14 cellular contexts compared by ENCODE assay signal in the genomic region with DNA sequence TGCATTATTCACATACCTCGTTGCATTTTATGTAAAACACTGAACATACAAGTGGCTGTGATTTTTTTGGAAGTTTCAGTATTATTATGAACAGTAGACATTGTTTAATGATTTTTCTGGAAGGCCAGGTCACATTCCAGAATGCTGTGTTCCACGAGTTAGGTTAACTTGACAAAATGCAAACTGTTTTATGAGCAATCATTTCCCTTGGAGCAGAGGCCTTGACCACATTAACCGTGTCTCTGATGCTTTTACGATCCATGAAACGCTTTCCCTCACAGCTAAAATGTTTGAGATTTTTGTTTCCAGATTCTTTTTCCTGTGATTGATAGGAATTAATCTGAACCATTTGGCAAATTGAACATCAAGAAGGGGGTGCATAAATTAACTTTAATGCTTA. TPM values are rescaled to one million over a fixed set of nuclear protein-coding genes. Genes with fewer than 3 reads are reported as not detected.
DNase-seq lines count a peak whose midpoint lies in the region; ATAC-seq, FAIRE-seq and TF ChIP-seq lines count a peak whose summit lies in the region.
"Had no signal": no experiment of that assay in that cellular context is flagged by ENCODE, and none has a peak within 500 bp of the region (broad histone marks: within the 10 kb centered on the region; RNA-seq: fewer than 3 reads in every experiment).

No MANE protein-coding gene starts in this region.

- WGBS in A549 (ENCODE audit: missing lambda C conversion rate) = 57% methylated on average over 5 of the region's 5 CpGs

- H3K27me3 ChIP-seq in Panc1 (ENCODE audit: control insufficient read depth, insufficient read depth, low read length) = no peaks in the 10 kb centered on the region
- H3K27me3 ChIP-seq in dorsolateral prefrontal cortex = no peaks in the 10 kb centered on the region
- H3K27me3 ChIP-seq in muscle layer of colon (ENCODE audit: control insufficient read depth in 1 of 2, insufficient read depth in 2 of 2, low read length in 2 of 2) = no peaks in the 10 kb centered on the region

- ATAC-seq in A549 (no peak), Panc1 (no peak), GM18519 (IDR thresholded peaks at IDR 0.05; ENCODE audit: low FRiP score, unreplicated experiment) (no peak), GM21576 (IDR thresholded peaks at IDR 0.05; ENCODE audit: unreplicated experiment) (no peak)
- ATAC-seq: activated T-cell treated with anti-CD3 and anti-CD28 coated beads, Interleukin-2, amount 50 U/mL, for 4 hours had no signal

- H3K4me3 ChIP-seq in A549 (no peak overlapping the region), Panc1 (ENCODE audit: low read depth in 2 of 2, low read length in 2 of 2) (no peak overlapping the region), dorsolateral prefrontal cortex (peak overlapping the region in 3 of 59 donors; percentile 2 to 22 (median 10)), muscle layer of colon (ENCODE audit: low read depth in 1 of 2, low read length in 2 of 2) (peak overlapping the region in 1 of 2 donors; percentile 2)
- H3K4me3 ChIP-seq: HAP-1 had no signal

- DNase-seq in A549 (ENCODE audit: low read depth in 1 of 2, low spot score in 1 of 2) (no peak), Panc1 (ENCODE audit: low read depth, low spot score) (no peak), dorsolateral prefrontal cortex (no peak), nucleus accumbens (lab: John Stamatoyannopoulos, UW) (no peak), SHP77 (lab: John Stamatoyannopoulos, UW) (no peak)
- DNase-seq: activated T-cell treated with anti-CD3 and anti-CD28 coated beads, Interleukin-2, amount 50 U/mL, for 4 hours; glutamatergic neuron; NCI-H2171 treated with DMSO at 0.1 percent for 48 hours; SIG-M5 had no signal

- no peak for TF ChIP-seq EP300 in A549 (IDR thresholded peaks at IDR 0.05)

- FAIRE-seq in A549 (lab: Jason Lieb, UNC) = no peak

- TF ChIP-seq CTCF in A549 (IDR thresholded peaks at IDR 0.05) (no peak), Panc1 (IDR thresholded peaks at IDR 0.05) (no peak), dorsolateral prefrontal cortex (IDR thresholded peaks at IDR 0.05 in 54 of 56, conservative IDR thresholded peaks at IDR 0.05 in 2 of 56; ENCODE audit: low read depth in 1 of 56, partially characterized antibody in 56 of 56) (no peak)

- peak overlapping the region; percentile 14 to 68; a peak in 2 of 6 replicates for H3K27ac ChIP-seq in A549
- H3K27ac ChIP-seq in Panc1 (ENCODE audit: low read length) = peak overlapping the region; percentile 99
- H3K27ac ChIP-seq in dorsolateral prefrontal cortex = peak overlapping the region in 33 of 59 donors; percentile 3 to 78 (median 47)
- H3K27ac ChIP-seq in muscle layer of colon (ENCODE audit: low read depth, low read length) = peak overlapping the region; percentile 86
- H3K27ac ChIP-seq: KMS-11 had no signal

- in situ Hi-C loops in Panc1 (cut with HindIII; ENCODE audit: low pct_unique_long_range_greater_than_20kb, low sequenced_read_pairs) = no loop called here

- H3K4me2 ChIP-seq in A549 = peak overlapping the region; percentile 47; the same call in 2 of the 3 replicates
- H3K4me2 ChIP-seq: KMS-11 had no signal

- H3K36me3 ChIP-seq in Panc1 (ENCODE audit: control insufficient read depth, insufficient read depth, low read length) (peaks cover 16% of the 10 kb centered on the region; the same call in 1 of the 2 replicates), muscle layer of colon (ENCODE audit: insufficient read depth, low read length) (peaks cover 12% of the 10 kb centered on the region)
- H3K36me3 ChIP-seq: HAP-1 had no signal

- TF ChIP-seq POLR2A in A549 (IDR thresholded peaks at IDR 0.05; ENCODE audit: low read length) = no peak

- CTCF ChIA-PET in A549 (lab: Yijun Ruan, JAX) = interaction anchor here (1.1 kb wide), 1 partner anchor 14 kb away, joined by 3 read pairs; no protein-coding TSS in a partner anchor
- CTCF ChIA-PET in Panc1 (lab: Charles Lee) = no interaction called here

- TF ChIP-seq RAD21 in A549 (conservative IDR thresholded peaks at IDR 0.05 in 1 of 2, IDR thresholded peaks at IDR 0.05 in 1 of 2) = no peak

- POLR2A ChIA-PET in A549 (lab: Yijun Ruan, JAX) = no interaction called here
- POLR2A ChIA-PET in Panc1 (lab: Charles Lee) = no interaction called here

- H3K9me3 ChIP-seq in A549 (no peaks in the 10 kb centered on the region), Panc1 (ENCODE audit: control insufficient read depth, insufficient read depth, low read depth, low read length) (no peaks in the 10 kb centered on the region), muscle layer of colon (ENCODE audit: low read length) (no peaks in the 10 kb centered on the region)
- H3K9me3 ChIP-seq: HAP-1 had no signal

- peaks cover 79% of the 10 kb centered on the region for H3K4me1 ChIP-seq in A549
- peaks cover 99% of the 10 kb centered on the region for H3K4me1 ChIP-seq in Panc1 (ENCODE audit: control insufficient read depth, insufficient read depth, low read length)
- peaks cover 85% of the 10 kb centered on the region for H3K4me1 ChIP-seq in muscle layer of colon (ENCODE audit: insufficient read depth, low read length)
- H3K4me1 ChIP-seq: HAP-1 had no signal

- intact Hi-C loops in Panc1 (cut with micrococcal nuclease; ENCODE audit: unreplicated experiment) (no loop called here), dorsolateral prefrontal cortex (cut with DNase I) (no loop called here)

- BruUV-seq in Panc1 (replicated peaks; lab: Mats Ljungman, UMichigan) = no TSS peak

- peak overlapping the region; percentile 23 for H3K9ac ChIP-seq in muscle layer of colon (ENCODE audit: low read length)
- H3K9ac ChIP-seq: KMS-11 had no signal

TF ChIP-seq in A549, 52 proteins besides CTCF, POLR2A, EP300 and RAD21 (continues in another document):
- TF ChIP-seq, protein P1, sequence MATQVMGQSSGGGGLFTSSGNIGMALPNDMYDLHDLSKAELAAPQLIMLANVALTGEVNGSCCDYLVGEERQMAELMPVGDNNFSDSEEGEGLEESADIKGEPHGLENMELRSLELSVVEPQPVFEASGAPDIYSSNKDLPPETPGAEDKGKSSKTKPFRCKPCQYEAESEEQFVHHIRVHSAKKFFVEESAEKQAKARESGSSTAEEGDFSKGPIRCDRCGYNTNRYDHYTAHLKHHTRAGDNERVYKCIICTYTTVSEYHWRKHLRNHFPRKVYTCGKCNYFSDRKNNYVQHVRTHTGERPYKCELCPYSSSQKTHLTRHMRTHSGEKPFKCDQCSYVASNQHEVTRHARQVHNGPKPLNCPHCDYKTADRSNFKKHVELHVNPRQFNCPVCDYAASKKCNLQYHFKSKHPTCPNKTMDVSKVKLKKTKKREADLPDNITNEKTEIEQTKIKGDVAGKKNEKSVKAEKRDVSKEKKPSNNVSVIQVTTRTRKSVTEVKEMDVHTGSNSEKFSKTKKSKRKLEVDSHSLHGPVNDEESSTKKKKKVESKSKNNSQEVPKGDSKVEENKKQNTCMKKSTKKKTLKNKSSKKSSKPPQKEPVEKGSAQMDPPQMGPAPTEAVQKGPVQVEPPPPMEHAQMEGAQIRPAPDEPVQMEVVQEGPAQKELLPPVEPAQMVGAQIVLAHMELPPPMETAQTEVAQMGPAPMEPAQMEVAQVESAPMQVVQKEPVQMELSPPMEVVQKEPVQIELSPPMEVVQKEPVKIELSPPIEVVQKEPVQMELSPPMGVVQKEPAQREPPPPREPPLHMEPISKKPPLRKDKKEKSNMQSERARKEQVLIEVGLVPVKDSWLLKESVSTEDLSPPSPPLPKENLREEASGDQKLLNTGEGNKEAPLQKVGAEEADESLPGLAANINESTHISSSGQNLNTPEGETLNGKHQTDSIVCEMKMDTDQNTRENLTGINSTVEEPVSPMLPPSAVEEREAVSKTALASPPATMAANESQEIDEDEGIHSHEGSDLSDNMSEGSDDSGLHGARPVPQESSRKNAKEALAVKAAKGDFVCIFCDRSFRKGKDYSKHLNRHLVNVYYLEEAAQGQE (IDR thresholded peaks at IDR 0.05) = no peak
- TF ChIP-seq SMC3 (IDR thresholded peaks at IDR 0.05) (no peak), HOXB13 (CRISPR knock-in tag; IDR thresholded peaks at IDR 0.05; ENCODE audit: low read depth) (no peak), BHLHE40 (IDR thresholded peaks at IDR 0.05; ENCODE audit: low read depth, low read length) (no peak), SREBF2 (IDR thresholded peaks at IDR 0.05) (no peak), RNF2 (IDR thresholded peaks at IDR 0.05; ENCODE audit: borderline replicate concordance, low read depth) (no peak), MAZ (IDR thresholded peaks at IDR 0.05; ENCODE audit: borderline replicate concordance, low read depth, low read length) (no peak), RCOR1 (IDR thresholded peaks at IDR 0.05; ENCODE audit: low read depth, low read length) (no peak), JUNB (IDR thresholded peaks at IDR 0.05) (no peak), FOSB (CRISPR knock-in tag; IDR thresholded peaks at IDR 0.05) (no peak), ZC3H11A (IDR thresholded peaks at IDR 0.05) (no peak)
- TF ChIP-seq, protein P2, sequence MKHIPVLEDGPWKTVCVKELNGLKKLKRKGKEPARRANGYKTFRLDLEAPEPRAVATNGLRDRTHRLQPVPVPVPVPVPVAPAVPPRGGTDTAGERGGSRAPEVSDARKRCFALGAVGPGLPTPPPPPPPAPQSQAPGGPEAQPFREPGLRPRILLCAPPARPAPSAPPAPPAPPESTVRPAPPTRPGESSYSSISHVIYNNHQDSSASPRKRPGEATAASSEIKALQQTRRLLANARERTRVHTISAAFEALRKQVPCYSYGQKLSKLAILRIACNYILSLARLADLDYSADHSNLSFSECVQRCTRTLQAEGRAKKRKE (CRISPR knock-in tag; IDR thresholded peaks at IDR 0.05; ENCODE audit: low read depth) = no peak
- TF ChIP-seq, protein P3, sequence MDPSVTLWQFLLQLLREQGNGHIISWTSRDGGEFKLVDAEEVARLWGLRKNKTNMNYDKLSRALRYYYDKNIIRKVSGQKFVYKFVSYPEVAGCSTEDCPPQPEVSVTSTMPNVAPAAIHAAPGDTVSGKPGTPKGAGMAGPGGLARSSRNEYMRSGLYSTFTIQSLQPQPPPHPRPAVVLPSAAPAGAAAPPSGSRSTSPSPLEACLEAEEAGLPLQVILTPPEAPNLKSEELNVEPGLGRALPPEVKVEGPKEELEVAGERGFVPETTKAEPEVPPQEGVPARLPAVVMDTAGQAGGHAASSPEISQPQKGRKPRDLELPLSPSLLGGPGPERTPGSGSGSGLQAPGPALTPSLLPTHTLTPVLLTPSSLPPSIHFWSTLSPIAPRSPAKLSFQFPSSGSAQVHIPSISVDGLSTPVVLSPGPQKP (IDR thresholded peaks at IDR 0.05; ENCODE audit: low read depth, low read length) = no peak

RNA-seq across cellular contexts. Expression of a gene that starts 57.8 kb away (rescaled TPM):
- 20.6 and 25.9 TPM in 2 replicates for polyA plus RNA-seq in A549 (2011; rRNA removed)
- polyA plus RNA-seq in A549 (2012; cell fraction: cytosol; rRNA removed) = 4.6 and 6.1 TPM in 2 replicates
- polyA plus RNA-seq in A549 (2012; cell fraction: nucleus; rRNA removed) = 6.1 and 8.6 TPM in 2 replicates
- polyA plus RNA-seq in A549 (2017; fragmentation: RNase III; extraction: RNeasy Plus Mini Kit Qiagen cat#74134 plus additional on column Dnase treatment) = 15.4 to 21.3 TPM (median 18.7 TPM) in 3 replicates
- 37.8 and 44.0 TPM in 2 replicates for polyA minus RNA-seq in A549 (2011; rRNA and poly(A)+ RNA removed)
- 103 TPM for total RNA-seq in Panc1 (2021; ENCODE audit: unreplicated experiment)
- 42.3 TPM for polyA plus RNA-seq in Panc1 (2012; ENCODE audit: insufficient read length)
- total RNA-seq in dorsolateral prefrontal cortex = 100 to 1,000 TPM in 119 of 120 experiments, 10 to 100 TPM in 1; 96.2 to 275 (median 181) TPM

Comparison
In these comparisons a context has a peak if more than half of its experiments do, and no peak if none do; other contexts are left out.
1. H3K27ac ChIP-seq: peak in every context shown above with its lines; median percentile 99 in Panc1; 86 in muscle layer of colon; 47 in dorsolateral prefrontal cortex; 41 in A549.